In genomic region chr18:11981633-11982366, GRCh38 we compare ENCODE assay signal across 1 cellular context.
TF ChIP-seq lines count a peak whose summit lies in the region.

No MANE protein-coding gene starts in this region.

TF ChIP-seq in HepG2, 621 proteins besides CTCF, POLR2A, EP300 and RAD21 (continued from another document and continues in another):
- no peak for TF ChIP-seq LRRFIP1 (CRISPR knock-in tag; conservative IDR thresholded peaks at IDR 0.05)
- TF ChIP-seq ZFP36 (IDR thresholded peaks at IDR 0.05; ENCODE audit: borderline replicate concordance, low read depth, low read length, partially characterized antibody) = no peak
- TF ChIP-seq MAF1 (CRISPR knock-in tag; IDR thresholded peaks at IDR 0.05; ENCODE audit: borderline replicate concordance) = no peak
- peak; percentile 71; the same call in 1 of the 2 replicates for TF ChIP-seq ZNF777 (CRISPR knock-in tag; IDR thresholded peaks at IDR 0.05)
- no peak for TF ChIP-seq DBP (CRISPR knock-in tag; IDR thresholded peaks at IDR 0.05; ENCODE audit: not compliant biosample characterization)
- no peak for TF ChIP-seq ZNF263 (CRISPR knock-in tag; IDR thresholded peaks at IDR 0.05)
- 0 out of 2 replicates have a peak, but pooled peaks have one; percentile 12 for TF ChIP-seq IKZF5 (CRISPR knock-in tag; IDR thresholded peaks at IDR 0.05)
- no peak for TF ChIP-seq TRIM24 (CRISPR knock-in tag; IDR thresholded peaks at IDR 0.05)
- no peak for TF ChIP-seq ZSCAN5A (CRISPR knock-in tag; IDR thresholded peaks at IDR 0.05; ENCODE audit: borderline replicate concordance)
- no peak for TF ChIP-seq ZNF775 (CRISPR knock-in tag; IDR thresholded peaks at IDR 0.05; ENCODE audit: borderline replicate concordance)
- no peak for TF ChIP-seq FOXJ3 (CRISPR knock-in tag; IDR thresholded peaks at IDR 0.05; ENCODE audit: borderline replicate concordance)
- no peak for TF ChIP-seq FOXO1 (CRISPR knock-in tag; IDR thresholded peaks at IDR 0.05)
- TF ChIP-seq FOXO4 (CRISPR knock-in tag; conservative IDR thresholded peaks at IDR 0.05) = no peak
- no peak for TF ChIP-seq RBM22 (optimal IDR thresholded peaks at IDR 0.05; ENCODE audit: low read length)
- TF ChIP-seq ZBTB44 (CRISPR knock-in tag; IDR thresholded peaks at IDR 0.05) = no peak
- no peak for TF ChIP-seq REXO4 (CRISPR knock-in tag; IDR thresholded peaks at IDR 0.05; ENCODE audit: borderline replicate concordance)
- TF ChIP-seq ZNF549 (CRISPR knock-in tag; IDR thresholded peaks at IDR 0.05) = no peak
- TF ChIP-seq TOPORS (CRISPR knock-in tag; IDR thresholded peaks at IDR 0.05) = no peak
- TF ChIP-seq ARHGAP35 (CRISPR knock-in tag; IDR thresholded peaks at IDR 0.05; ENCODE audit: borderline replicate concordance) = no peak
- TF ChIP-seq NCOA5 (CRISPR knock-in tag; IDR thresholded peaks at IDR 0.05) = no peak
- TF ChIP-seq ZNF225 (CRISPR knock-in tag; IDR thresholded peaks at IDR 0.05) = no peak
- TF ChIP-seq ZNF83 (CRISPR knock-in tag; IDR thresholded peaks at IDR 0.05; ENCODE audit: borderline replicate concordance) = no peak
- TF ChIP-seq ZBTB49 (CRISPR knock-in tag; IDR thresholded peaks at IDR 0.05; ENCODE audit: borderline replicate concordance) = no peak
- no peak for TF ChIP-seq JUND (CRISPR knock-in tag; IDR thresholded peaks at IDR 0.05)
- no peak for TF ChIP-seq IRX3 (CRISPR knock-in tag; IDR thresholded peaks at IDR 0.05; ENCODE audit: borderline replicate concordance, low read depth)
- 0 out of 2 replicates have a peak, but pooled peaks have one; percentile 24 for TF ChIP-seq MXD3 (CRISPR knock-in tag; IDR thresholded peaks at IDR 0.05)
- 0 out of 2 replicates have a peak, but pooled peaks have one; percentile 35 for TF ChIP-seq PAXIP1 (CRISPR knock-in tag; conservative IDR thresholded peaks at IDR 0.05)
- 0 out of 2 replicates have a peak, but pooled peaks have one; percentile 39 for TF ChIP-seq ZNF639 (CRISPR knock-in tag; conservative IDR thresholded peaks at IDR 0.05)
- TF ChIP-seq POGZ (CRISPR knock-in tag; IDR thresholded peaks at IDR 0.05) = 0 out of 2 replicates have a peak, but pooled peaks have one; percentile 52
- TF ChIP-seq MAFG (CRISPR knock-in tag; IDR thresholded peaks at IDR 0.05) = no peak
- TF ChIP-seq SIN3A (IDR thresholded peaks at IDR 0.05; ENCODE audit: borderline replicate concordance, low read depth, low read length) = no peak
- TF ChIP-seq SNAPC5 (CRISPR knock-in tag; IDR thresholded peaks at IDR 0.05; ENCODE audit: borderline replicate concordance) = no peak
- no peak; the same call in 1 of the 2 replicates for TF ChIP-seq ZBTB43 (CRISPR knock-in tag; conservative IDR thresholded peaks at IDR 0.05)
- TF ChIP-seq MTA1 (CRISPR knock-in tag; IDR thresholded peaks at IDR 0.05; ENCODE audit: borderline replicate concordance) = no peak
- no peak for TF ChIP-seq GPN1 (CRISPR knock-in tag; IDR thresholded peaks at IDR 0.05; ENCODE audit: borderline replicate concordance)
- no peak for TF ChIP-seq ZNF772 (CRISPR knock-in tag; IDR thresholded peaks at IDR 0.05)
- TF ChIP-seq ZMAT5 (CRISPR knock-in tag; IDR thresholded peaks at IDR 0.05; ENCODE audit: borderline replicate concordance, low read depth) = no peak
- TF ChIP-seq KDM3A (CRISPR knock-in tag; IDR thresholded peaks at IDR 0.05; ENCODE audit: low read depth) = 0 out of 2 replicates have a peak, but pooled peaks have one; percentile 24
- TF ChIP-seq ZSCAN25 (CRISPR knock-in tag; IDR thresholded peaks at IDR 0.05) = no peak
- no peak for TF ChIP-seq ZNF33A (CRISPR knock-in tag; IDR thresholded peaks at IDR 0.05; ENCODE audit: borderline replicate concordance)
- no peak for TF ChIP-seq ZNF329 (CRISPR knock-in tag; IDR thresholded peaks at IDR 0.05; ENCODE audit: low read depth)
- TF ChIP-seq GLI4 (CRISPR knock-in tag; IDR thresholded peaks at IDR 0.05; ENCODE audit: borderline replicate concordance) = 0 out of 2 replicates have a peak, but pooled peaks have one; percentile 47
- no peak for TF ChIP-seq ZNF253 (CRISPR knock-in tag; IDR thresholded peaks at IDR 0.05; ENCODE audit: borderline replicate concordance)
